In genomic region chr7:57210871-57211270, GRCh38 we compare ENCODE assay signal across 9 cellular contexts.
"Had no signal": no experiment of that assay in that cellular context is flagged by ENCODE, and none has a peak within 500 bp of the region (broad histone marks: within the 10 kb centered on the region; RNA-seq: fewer than 3 reads in every experiment).

No MANE protein-coding gene starts in this region.

- H3K27ac ChIP-seq: GM23248 had no signal

- H3K36me3 ChIP-seq: HAP-1 had no signal

- H3K9me3 ChIP-seq: HAP-1 had no signal

- H3K4me3 ChIP-seq: GM23248, HAP-1, K562 had no signal

- H3K27ac Mint-ChIP-seq: HFFc6 had no signal

- H3K4me3 Mint-ChIP-seq: HFFc6 had no signal

- DNase-seq: GM23248, GOT3, H7, HFFc6, IMR-90 had no signal

- H3K4me1 ChIP-seq: HAP-1 had no signal

- H3K9ac ChIP-seq: GM23248 had no signal

- ATAC-seq: HCT116, K562 had no signal

- FAIRE-seq: HTR-8/SVneo, K562 had no signal
